7 cellular contexts compared by ENCODE assay signal in genomic region chr1:237638555-237638954, GRCh38.
"Had no signal": no experiment of that assay in that cellular context is flagged by ENCODE, and none has a peak within 500 bp of the region (broad histone marks: within the 10 kb centered on the region; RNA-seq: fewer than 3 reads in every experiment).

No MANE protein-coding gene starts in this region.

- H3K27ac ChIP-seq: GM23248 had no signal

- ATAC-seq: HCT116 had no signal

- H3K4me1 ChIP-seq: HAP-1 had no signal

- H3K36me3 ChIP-seq: HAP-1 had no signal

- H3K9me3 ChIP-seq: HAP-1 had no signal

- FAIRE-seq: HTR-8/SVneo had no signal

- H3K4me3 ChIP-seq: GM23248, HAP-1 had no signal

- DNase-seq: GM23248, GOT3, H7, KBM-7 had no signal
